In genomic region chr1:98203461-98203860, GRCh38 we compare ENCODE assay signal across 36 cellular contexts.
DNase-seq lines count a peak whose midpoint lies in the region; ATAC-seq and TF ChIP-seq lines count a peak whose summit lies in the region.
"Had no signal": no experiment of that assay in that cellular context is flagged by ENCODE, and none has a peak within 500 bp of the region (broad histone marks: within the 10 kb centered on the region; RNA-seq: fewer than 3 reads in every experiment).

No MANE protein-coding gene starts in this region.

- H3K27me3 Mint-ChIP-seq in HFFc6 (ENCODE audit: insufficient read depth): no peaks in the 10 kb centered on the region; the same call in 1 of the 2 replicates
- no peaks in the 10 kb centered on the region for H3K27me3 Mint-ChIP-seq in activated T-cell treated with anti-CD3 and anti-CD28 coated beads, Interleukin-2, amount 50 U/mL, for 72 hours (ENCODE audit: low read depth)
- H3K27me3 Mint-ChIP-seq: activated naive CD8-positive, alpha-beta T cell treated with anti-CD3 and anti-CD28 coated beads, Interleukin-2, amount 10 ng/mL, durations not matched to agents 7 days and 5 days; memory B cell had no signal

- peaks cover 61% of the 10 kb centered on the region for H3K4me1 Mint-ChIP-seq in HFFc6 (ENCODE audit: low read depth)
- H3K4me1 Mint-ChIP-seq in activated T-cell treated with anti-CD3 and anti-CD28 coated beads, Interleukin-2, amount 50 U/mL, for 72 hours (ENCODE audit: low read depth): no peaks in the 10 kb centered on the region
- H3K4me1 Mint-ChIP-seq: activated naive CD8-positive, alpha-beta T cell treated with anti-CD3 and anti-CD28 coated beads, Interleukin-2, amount 10 ng/mL, durations not matched to agents 7 days and 5 days; immature natural killer cell; memory B cell had no signal

- H3K4me3 Mint-ChIP-seq in HFFc6: peak overlapping the region; percentile 33; the same call in 1 of the 2 replicates
- no peak overlapping the region for H3K4me3 Mint-ChIP-seq in activated T-cell treated with anti-CD3 and anti-CD28 coated beads, Interleukin-2, amount 50 U/mL, for 72 hours
- H3K4me3 Mint-ChIP-seq: activated naive CD8-positive, alpha-beta T cell treated with anti-CD3 and anti-CD28 coated beads, Interleukin-2, amount 10 ng/mL, durations not matched to agents 7 days and 5 days; activated T-cell treated with anti-CD3 and anti-CD28 coated beads, Interleukin-2, amount 50 U/mL, for 24 hours; immature natural killer cell; memory B cell; neural progenitor cell; WTC11 had no signal

- H3K36me3 Mint-ChIP-seq in HFFc6 (ENCODE audit: low read depth): peaks cover 19% of the 10 kb centered on the region
- no peaks in the 10 kb centered on the region for H3K36me3 Mint-ChIP-seq in activated T-cell treated with anti-CD3 and anti-CD28 coated beads, Interleukin-2, amount 50 U/mL, for 72 hours (ENCODE audit: insufficient read depth in 2 of 2)
- H3K36me3 Mint-ChIP-seq: activated naive CD8-positive, alpha-beta T cell treated with anti-CD3 and anti-CD28 coated beads, Interleukin-2, amount 10 ng/mL, durations not matched to agents 7 days and 5 days; memory B cell; neural progenitor cell; WTC11 had no signal

- peak overlapping the region; percentile 44 for H3K27ac Mint-ChIP-seq in HFFc6
- no peak overlapping the region for H3K27ac Mint-ChIP-seq in activated T-cell treated with anti-CD3 and anti-CD28 coated beads, Interleukin-2, amount 50 U/mL, for 72 hours
- H3K27ac Mint-ChIP-seq: activated naive CD8-positive, alpha-beta T cell treated with anti-CD3 and anti-CD28 coated beads, Interleukin-2, amount 10 ng/mL, durations not matched to agents 7 days and 5 days; activated T-cell treated with anti-CD3 and anti-CD28 coated beads, Interleukin-2, amount 50 U/mL, for 24 hours; immature natural killer cell; memory B cell; neural progenitor cell; WTC11 had no signal

- H3K4me3 ChIP-seq in skeletal muscle cell (ENCODE audit: low read depth, low read length): no peak overlapping the region
- H3K4me3 ChIP-seq: BLaER1 treated with 17β-estradiol and CSF1 and Interleukin-3, amounts not matched to agents 10 nM and 100 nM; esophagus muscularis mucosa; gastroesophageal sphincter; left lung; neural progenitor cell; Peyer's patch; upper lobe of right lung had no signal

- ATAC-seq in activated T-cell treated with anti-CD3 and anti-CD28 coated beads, Interleukin-2, amount 50 U/mL, for 72 hours (replicated peaks in 1 of 2): no peak
- no peak for ATAC-seq in GM18517 (IDR thresholded peaks at IDR 0.05; ENCODE audit: unreplicated experiment)
- ATAC-seq in GM19351 (IDR thresholded peaks at IDR 0.05; ENCODE audit: unreplicated experiment): no peak
- ATAC-seq in GM18861 (IDR thresholded peaks at IDR 0.05; ENCODE audit: unreplicated experiment): no peak
- ATAC-seq: gastroesophageal sphincter; HepG2; left lung; stimulated activated naive CD8-positive, alpha-beta T cell treated with anti-CD3 and anti-CD28 coated beads, Interleukin-15, Interleukin-2, amounts not matched to agents 100 U/mL and 50 U/mL, for 24 hours; upper lobe of right lung; WTC11 had no signal

- DNase-seq in HFFc6: peak; percentile 15
- DNase-seq in amniotic epithelial cell (ENCODE audit: low read depth): peak; percentile 69
- DNase-seq in glomerular visceral epithelial cell (ENCODE audit: extremely low spot score): peak; percentile 56
- peak; percentile 62 for DNase-seq in skeletal muscle cell (ENCODE audit: low read depth)
- DNase-seq in activated T-cell treated with anti-CD3 and anti-CD28 coated beads, Interleukin-2, amount 50 U/mL, for 72 hours: no peak
- DNase-seq: activated CD4-positive, alpha-beta T cell treated with anti-CD3 and anti-CD28 coated beads, Interleukin-2, amount 50 U/mL, for 1 hour; activated gamma-delta T cell; activated naive CD8-positive, alpha-beta T cell treated with anti-CD3 and anti-CD28 coated beads, Interleukin-2, amount 10 ng/mL, durations not matched to agents 7 days and 5 days; activated T-cell treated with anti-CD3 and anti-CD28 coated beads, Interleukin-2, amount 50 U/mL, for 24 hours; GF-D8; H7; hippocampal formation; immature natural killer cell; Karpas-422; left lung; MV-4-11; NCI-H1436; NCI-H446; NCI-H774; Peyer's patch; retina; SIG-M5; stimulated activated CD4-positive, alpha-beta T cell treated with anti-CD3 and anti-CD28 coated beads, Interleukin-1b, Interleukin-23, amount 100 ng/mL, for 48 hours; stimulated activated naive CD8-positive, alpha-beta T cell treated with anti-CD3 and anti-CD28 coated beads, Interleukin-15, Interleukin-2, amounts not matched to agents 100 U/mL and 50 U/mL, for 24 hours; SW 1271; upper lobe of right lung had no signal

- no peak for TF ChIP-seq CTCF in HFFc6 (IDR thresholded peaks at IDR 0.05)

- peaks cover 5% of the 10 kb centered on the region; the same call in 1 of the 2 replicates for H3K9me3 Mint-ChIP-seq in HFFc6
- no peaks in the 10 kb centered on the region for H3K9me3 Mint-ChIP-seq in activated T-cell treated with anti-CD3 and anti-CD28 coated beads, Interleukin-2, amount 50 U/mL, for 72 hours
- H3K9me3 Mint-ChIP-seq: activated naive CD8-positive, alpha-beta T cell treated with anti-CD3 and anti-CD28 coated beads, Interleukin-2, amount 10 ng/mL, durations not matched to agents 7 days and 5 days; activated T-cell treated with anti-CD3 and anti-CD28 coated beads, Interleukin-2, amount 50 U/mL, for 24 hours; WTC11 had no signal

Comparison
In these comparisons a context has a peak if more than half of its experiments do, and no peak if none do; other contexts are left out.
1. DNase-seq: peak in HFFc6 (single experiment), amniotic epithelial cell (single experiment), glomerular visceral epithelial cell (single experiment) and skeletal muscle cell (single experiment); none in activated T-cell treated with anti-CD3 and anti-CD28 coated beads, Interleukin-2, amount 50 U/mL, for 72 hours (0 of 2).